In the genomic region with DNA sequence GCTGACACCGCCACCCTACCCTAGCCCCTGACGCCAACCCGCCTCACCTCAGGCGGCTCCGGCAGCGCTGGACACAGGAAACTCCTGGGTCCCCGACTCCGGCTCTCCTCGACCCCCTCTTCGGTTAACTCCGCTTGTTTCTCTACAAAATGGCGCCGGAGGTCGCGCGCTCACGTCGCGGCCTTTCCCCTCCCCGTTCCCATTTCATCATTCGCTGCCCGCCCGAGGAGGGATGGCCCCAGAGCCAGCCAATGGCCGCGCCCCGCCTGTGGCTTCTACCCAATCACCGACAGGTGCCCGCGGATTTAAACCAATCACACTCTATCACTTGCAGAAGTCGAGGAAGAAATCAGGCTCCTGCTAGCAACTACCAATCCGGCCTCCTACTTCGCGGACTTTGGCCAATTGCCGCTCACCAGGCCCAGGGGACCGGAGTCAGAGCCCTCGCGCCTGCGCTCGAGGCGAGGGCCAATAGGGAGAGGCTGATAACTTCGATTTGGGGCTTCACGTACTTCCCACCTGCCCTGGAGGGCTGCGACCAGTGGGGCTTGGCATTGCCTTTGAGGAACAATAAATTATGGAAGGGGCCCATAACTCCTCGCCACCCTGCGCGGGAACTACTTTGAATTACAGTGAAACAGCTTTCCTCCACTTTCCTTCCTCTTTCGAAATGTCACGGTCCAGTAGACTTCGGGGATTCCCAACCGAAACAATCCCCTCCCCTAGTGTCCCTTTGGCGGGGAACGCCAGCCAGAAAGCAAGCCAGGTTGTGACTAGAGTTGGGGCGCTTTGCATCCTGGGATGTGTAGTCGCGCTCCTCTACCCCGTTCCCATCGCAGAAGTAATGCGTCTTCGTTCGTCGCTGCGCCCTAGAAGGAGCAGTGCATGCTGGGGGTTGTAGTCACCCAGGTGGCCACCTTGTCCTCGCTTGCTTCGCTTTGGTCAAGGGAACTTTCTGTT, we compare ENCODE assay signal across 8 cellular contexts.
DNase-seq lines count a peak whose midpoint lies in the region; ATAC-seq lines count a peak whose summit lies in the region.

TSS of gene CNOT1 (minus strand) at position 146 of the 960 bp plus-strand sequence. CDS start 30,489 bp downstream, outside the sequence.

- no peaks in the 10 kb centered on the region for H3K9me3 ChIP-seq in BLaER1 treated with 17β-estradiol and CSF1 and Interleukin-3, amounts not matched to agents 10 nM and 100 nM (replicated peaks in 1 of 11)

- H3K4me1 ChIP-seq in BLaER1 treated with 17β-estradiol and CSF1 and Interleukin-3, amounts not matched to agents 10 nM and 100 nM = peaks cover 18 to 40% (median 24%) of the 10 kb centered on the region in 10 experiments

- peak within 1 kb of the TSS; percentile 96 to 100 (median 99) for H3K27ac ChIP-seq in BLaER1 treated with 17β-estradiol and CSF1 and Interleukin-3, amounts not matched to agents 10 nM and 100 nM

- H3K36me3 ChIP-seq in BLaER1 treated with 17β-estradiol and CSF1 and Interleukin-3, amounts not matched to agents 10 nM and 100 nM = peaks cover 8 to 24% (median 19%) of the 10 kb centered on the region in 11 experiments

- peaks cover 39 to 45% (median 42%) of the 10 kb centered on the region in 11 experiments for H4K20me1 ChIP-seq in BLaER1 treated with 17β-estradiol and CSF1 and Interleukin-3, amounts not matched to agents 10 nM and 100 nM

- H3K9ac ChIP-seq in BLaER1 treated with 17β-estradiol and CSF1 and Interleukin-3, amounts not matched to agents 10 nM and 100 nM = peak within 1 kb of the TSS; percentile 96 to 100 (median 99)

- no peaks in the 10 kb centered on the region for H3K27me3 ChIP-seq in BLaER1 treated with 17β-estradiol and CSF1 and Interleukin-3, amounts not matched to agents 10 nM and 100 nM

- peak within 1 kb of the TSS; percentile 78 to 97 (median 90) for H3K4me2 ChIP-seq in BLaER1 treated with 17β-estradiol and CSF1 and Interleukin-3, amounts not matched to agents 10 nM and 100 nM

- ATAC-seq in GM19351 (IDR thresholded peaks at IDR 0.05; ENCODE audit: unreplicated experiment) (peak; percentile 79), HG03521 (IDR thresholded peaks at IDR 0.05; ENCODE audit: unreplicated experiment) (peak; percentile 89)

- peak within 1 kb of the TSS; percentile 78 to 100 (median 98) for H3K4me3 ChIP-seq in BLaER1 treated with 17β-estradiol and CSF1 and Interleukin-3, amounts not matched to agents 10 nM and 100 nM

- DNase-seq in NCI-H748 (lab: John Stamatoyannopoulos, UW; ENCODE audit: unreplicated experiment) = peak; percentile 98
- peak; percentile 97 for DNase-seq in activated CD4-positive, alpha-beta T cell treated with anti-CD3 and anti-CD28 coated beads, Interleukin-2, amount 50 U/mL, for 1 hour
- peak; percentile 99 for DNase-seq in dedifferentiated amniotic fluid mesenchymal stem cell (ENCODE audit: extremely low spot score)
- DNase-seq in left kidney (ENCODE audit: low read depth, low spot score) = peak; percentile 99
- DNase-seq in stimulated activated CD4-positive, alpha-beta T cell treated with anti-CD3 and anti-CD28 coated beads, Interleukin-2, amount 100 ng/mL, for 24 hours = peak; percentile 96 to 97

Comparison
In these comparisons a context has a peak if more than half of its experiments do, and no peak if none do; other contexts are left out.
1. Peak in every context shown above with its lines: DNase-seq, ATAC-seq, H3K4me3 ChIP-seq and H3K27ac ChIP-seq.